In the genomic region with DNA sequence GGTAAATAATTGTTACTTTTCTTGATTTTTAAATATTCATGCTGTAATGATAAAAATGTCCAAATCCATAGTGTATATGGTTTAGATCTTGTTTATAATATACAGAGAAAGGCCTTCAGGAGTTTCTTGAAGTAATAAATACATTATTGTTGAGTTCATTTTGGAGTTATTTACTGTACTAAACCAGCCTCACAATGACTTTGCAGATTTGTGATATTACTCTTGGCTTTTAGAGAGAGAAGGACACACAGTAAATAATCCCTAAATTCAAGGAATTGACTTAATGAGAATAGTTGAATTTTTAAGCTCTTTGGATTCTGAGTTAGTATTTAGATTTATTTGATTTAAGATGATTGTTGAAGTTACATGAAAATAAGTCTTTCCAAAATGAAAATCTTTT, we compare ENCODE assay signal across 24 cellular contexts.
"Had no signal": no experiment of that assay in that cellular context is flagged by ENCODE, and none has a peak within 500 bp of the region (broad histone marks: within the 10 kb centered on the region; RNA-seq: fewer than 3 reads in every experiment).

No MANE protein-coding gene starts in this region.

- H3K4me3 Mint-ChIP-seq: dendritic cell treated with granulocyte-macrophage colony-stimulating factor and Interleukin-4, amounts not matched to agents 40 ng/mL and 50 ng/mL, for 4 days; immature natural killer cell; naive B cell; nephron progenitor cell; stimulated activated naive B cell treated with anti-CD40 and anti-IgM and Interleukin-4, amounts not matched to agents 10 μg/mL and 1 μg/mL and 100 μg/mL, for 72 hours; stimulated activated naive CD8-positive, alpha-beta T cell treated with anti-CD3 and anti-CD28 coated beads, Interleukin-15, amount 100 ng/mL, for 72 hours had no signal

- H3K9me3 ChIP-seq: esophagus squamous epithelium, gastroesophageal sphincter, left lung, prostate gland, testis had no signal

- H3K4me1 ChIP-seq: esophagus squamous epithelium, left lung, parathyroid adenoma, prostate gland, spleen, testis had no signal

- ATAC-seq: gastroesophageal sphincter; sciatic nerve; stimulated activated naive B cell treated with anti-CD40 and anti-IgM and Interleukin-4, amounts not matched to agents 10 μg/mL and 1 μg/mL and 100 μg/mL, for 72 hours; stimulated activated naive CD8-positive, alpha-beta T cell treated with anti-CD3 and anti-CD28 coated beads, Interleukin-15, amount 100 ng/mL, for 72 hours had no signal

- H3K4me1 Mint-ChIP-seq: nephron progenitor cell had no signal

- H3K27ac ChIP-seq: esophagus squamous epithelium, gastroesophageal sphincter, parathyroid adenoma, prostate gland, spleen, testis, tibial nerve had no signal

- DNase-seq: esophagus squamous epithelium; foreskin fibroblast; glutamatergic neuron; immature natural killer cell; mesendoderm; naive B cell; nephron progenitor cell; spleen; stimulated activated CD4-positive, alpha-beta T cell treated with anti-CD3 and anti-CD28 coated beads, Interleukin-15, amount 100 ng/mL, for 24 hours; stimulated activated CD4-positive, alpha-beta T cell treated with anti-CD3 and anti-CD28 coated beads, Interleukin-1b, Interleukin-23, amount 100 ng/mL, for 48 hours; stimulated activated CD4-positive, alpha-beta T cell treated with anti-CD3 and anti-CD28 coated beads, Interleukin-4, amount 100 ng/mL, for 4 hours; stimulated activated naive B cell treated with anti-CD40 and anti-IgM and Interleukin-4, amounts not matched to agents 10 μg/mL and 1 μg/mL and 100 μg/mL, for 72 hours; stimulated activated naive CD8-positive, alpha-beta T cell treated with anti-CD3 and anti-CD28 coated beads, Interleukin-15, amount 100 ng/mL, for 72 hours; testis had no signal

- H3K36me3 ChIP-seq: esophagus squamous epithelium, gastroesophageal sphincter, left lung, prostate gland had no signal

- FAIRE-seq: colon, keratinocyte had no signal

- H2AFZ ChIP-seq: parathyroid adenoma had no signal

- H3K4me3 ChIP-seq: esophagus squamous epithelium, gastroesophageal sphincter, left lung, lung, prostate gland, spleen, testis, tibial nerve had no signal

- H3K9me3 Mint-ChIP-seq: immature natural killer cell; naive B cell; stimulated activated naive B cell treated with anti-CD40 and anti-IgM and Interleukin-4, amounts not matched to agents 10 μg/mL and 1 μg/mL and 100 μg/mL, for 72 hours had no signal

- H3K27me3 ChIP-seq: esophagus squamous epithelium, gastroesophageal sphincter, left lung, spleen, testis, tibial nerve had no signal

- H3K27me3 Mint-ChIP-seq: dendritic cell treated with granulocyte-macrophage colony-stimulating factor and Interleukin-4, amounts not matched to agents 40 ng/mL and 50 ng/mL, for 4 days; naive B cell; stimulated activated naive B cell treated with anti-CD40 and anti-IgM and Interleukin-4, amounts not matched to agents 10 μg/mL and 1 μg/mL and 100 μg/mL, for 72 hours; stimulated activated naive CD8-positive, alpha-beta T cell treated with anti-CD3 and anti-CD28 coated beads, Interleukin-15, amount 100 ng/mL, for 72 hours had no signal

- H3K27ac Mint-ChIP-seq: dendritic cell treated with granulocyte-macrophage colony-stimulating factor and Interleukin-4, amounts not matched to agents 40 ng/mL and 50 ng/mL, for 4 days; stimulated activated naive B cell treated with anti-CD40 and anti-IgM and Interleukin-4, amounts not matched to agents 10 μg/mL and 1 μg/mL and 100 μg/mL, for 72 hours; stimulated activated naive CD8-positive, alpha-beta T cell treated with anti-CD3 and anti-CD28 coated beads, Interleukin-15, amount 100 ng/mL, for 72 hours had no signal

- H3K36me3 Mint-ChIP-seq: immature natural killer cell, naive B cell had no signal
